Comparison of ENCODE assay signal across 1 cellular context in the genomic region with DNA sequence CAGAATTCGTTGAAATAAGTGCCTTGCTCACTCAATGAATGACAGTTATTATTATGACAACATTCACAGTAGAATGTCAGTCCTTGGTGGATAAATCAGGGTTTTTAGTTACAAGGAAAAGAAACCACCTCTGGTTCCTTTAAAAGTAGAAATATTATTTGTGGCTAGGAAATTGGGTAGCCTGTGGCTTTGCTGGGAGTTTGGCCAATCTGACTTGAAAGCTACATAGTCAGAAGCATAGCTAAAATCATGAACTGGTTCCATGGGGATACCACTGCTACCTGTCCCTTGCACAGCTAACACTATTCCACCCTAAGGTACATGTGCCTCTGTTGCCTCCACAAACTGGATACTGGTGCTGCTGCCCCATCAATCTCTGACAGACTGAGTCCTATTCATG.
TF ChIP-seq lines count a peak whose summit lies in the region.

No MANE protein-coding gene starts in this region.

TF ChIP-seq in GM12878, 131 proteins besides CTCF, POLR2A, EP300 and RAD21 (continued from another document):
- TF ChIP-seq, protein P1, sequence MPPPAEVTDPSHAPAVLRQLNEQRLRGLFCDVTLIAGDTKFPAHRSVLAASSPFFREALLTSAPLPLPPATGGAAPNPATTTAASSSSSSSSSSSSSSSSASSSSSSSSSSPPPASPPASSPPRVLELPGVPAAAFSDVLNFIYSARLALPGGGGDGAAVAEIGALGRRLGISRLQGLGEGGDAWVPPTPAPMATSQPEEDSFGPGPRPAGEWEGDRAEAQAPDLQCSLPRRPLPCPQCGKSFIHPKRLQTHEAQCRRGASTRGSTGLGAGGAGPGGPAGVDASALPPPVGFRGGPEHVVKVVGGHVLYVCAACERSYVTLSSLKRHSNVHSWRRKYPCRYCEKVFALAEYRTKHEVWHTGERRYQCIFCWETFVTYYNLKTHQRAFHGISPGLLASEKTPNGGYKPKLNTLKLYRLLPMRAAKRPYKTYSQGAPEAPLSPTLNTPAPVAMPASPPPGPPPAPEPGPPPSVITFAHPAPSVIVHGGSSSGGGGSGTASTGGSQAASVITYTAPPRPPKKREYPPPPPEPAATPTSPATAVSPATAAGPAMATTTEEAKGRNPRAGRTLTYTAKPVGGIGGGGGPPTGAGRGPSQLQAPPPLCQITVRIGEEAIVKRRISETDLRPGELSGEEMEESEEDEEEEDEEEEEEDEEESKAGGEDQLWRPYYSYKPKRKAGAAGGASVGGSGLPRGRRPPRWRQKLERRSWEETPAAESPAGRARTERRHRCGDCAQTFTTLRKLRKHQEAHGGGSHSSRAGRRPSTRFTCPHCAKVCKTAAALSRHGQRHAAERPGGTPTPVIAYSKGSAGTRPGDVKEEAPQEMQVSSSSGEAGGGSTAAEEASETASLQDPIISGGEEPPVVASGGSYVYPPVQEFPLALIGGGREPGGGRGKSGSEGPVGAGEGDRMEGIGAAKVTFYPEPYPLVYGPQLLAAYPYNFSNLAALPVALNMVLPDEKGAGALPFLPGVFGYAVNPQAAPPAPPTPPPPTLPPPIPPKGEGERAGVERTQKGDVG (CRISPR knock-in tag; IDR thresholded peaks at IDR 0.05): no peak
- TF ChIP-seq, protein P2, sequence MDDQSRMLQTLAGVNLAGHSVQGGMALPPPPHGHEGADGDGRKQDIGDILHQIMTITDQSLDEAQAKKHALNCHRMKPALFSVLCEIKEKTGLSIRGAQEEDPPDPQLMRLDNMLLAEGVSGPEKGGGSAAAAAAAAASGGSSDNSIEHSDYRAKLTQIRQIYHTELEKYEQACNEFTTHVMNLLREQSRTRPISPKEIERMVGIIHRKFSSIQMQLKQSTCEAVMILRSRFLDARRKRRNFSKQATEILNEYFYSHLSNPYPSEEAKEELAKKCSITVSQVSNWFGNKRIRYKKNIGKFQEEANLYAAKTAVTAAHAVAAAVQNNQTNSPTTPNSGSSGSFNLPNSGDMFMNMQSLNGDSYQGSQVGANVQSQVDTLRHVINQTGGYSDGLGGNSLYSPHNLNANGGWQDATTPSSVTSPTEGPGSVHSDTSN (IDR thresholded peaks at IDR 0.05; ENCODE audit: insufficient replicate concordance, low read depth, low read length): no peak
- peak; percentile 43 for TF ChIP-seq RUNX3 (IDR thresholded peaks at IDR 0.05; ENCODE audit: low read length)
